Comparison of ENCODE assay signal across 8 cellular contexts in the genomic region with DNA sequence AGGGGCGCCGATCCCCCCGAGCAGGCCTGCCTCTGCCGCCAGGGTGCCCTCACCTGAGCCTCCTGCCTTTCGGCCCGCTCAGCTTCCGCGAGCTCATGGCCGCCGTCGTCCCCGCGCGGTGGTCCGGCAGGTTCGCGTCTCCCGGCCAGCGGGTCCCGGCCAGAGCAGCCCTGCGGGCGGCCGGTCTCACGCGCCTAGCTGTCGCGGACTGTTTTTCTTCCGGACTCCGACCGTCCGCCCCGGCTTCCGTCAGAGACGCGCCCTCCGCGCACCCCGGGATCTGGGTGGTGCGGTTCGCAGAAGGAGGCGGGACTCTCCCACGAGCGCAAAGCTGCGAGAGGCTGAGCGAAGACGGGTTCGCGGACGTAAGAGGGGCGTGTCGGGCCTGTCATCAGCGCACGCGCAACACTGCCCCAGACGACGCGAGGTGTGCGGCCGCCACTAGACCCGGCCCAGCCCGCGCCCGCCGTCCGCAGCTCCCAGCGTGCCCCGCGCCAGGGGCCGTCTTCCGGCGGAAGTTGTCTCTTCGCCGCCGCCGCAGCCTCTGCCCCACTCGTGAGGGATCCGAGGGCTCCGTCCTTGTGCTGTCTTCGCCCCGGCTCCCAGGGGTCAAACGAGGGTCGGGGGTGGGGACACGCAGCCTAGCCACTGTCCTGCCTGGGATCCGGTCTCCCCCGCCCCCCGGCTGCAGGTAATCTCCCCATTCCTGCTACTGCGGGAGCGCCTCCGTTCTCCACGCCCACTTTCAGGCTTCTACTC. TPM values are rescaled to one million over a fixed set of nuclear protein-coding genes. Genes with fewer than 3 reads are reported as not detected.
DNase-seq lines count a peak whose midpoint lies in the region; ATAC-seq and TF ChIP-seq lines count a peak whose summit lies in the region.

A gene (minus strand): TSS at position 210 of the 759 bp plus-strand sequence. CDS start 113 bp downstream, at position 97.

- peak; percentile 67 to 80 for TF ChIP-seq POLR2A in gastroesophageal sphincter (IDR thresholded peaks at IDR 0.05)

- WGBS in gastroesophageal sphincter (ENCODE audit: low coverage in 1 of 2), 2 donors, result no CpG with 5 or more reads among the region's 90 CpGs

- H3K9me3 Mint-ChIP-seq in activated naive CD4-positive, alpha-beta T cell treated with anti-CD3 and anti-CD28 coated beads, Interleukin-2, amount 10 ng/mL, durations not matched to agents 7 days and 5 days, result no peaks in the 10 kb centered on the region

- peak within 1 kb of the TSS; percentile 93 to 99 (median 96) for H3K27ac ChIP-seq in gastroesophageal sphincter

- peak; percentile 98 for ATAC-seq in gastroesophageal sphincter

- peaks cover 15% of the 10 kb centered on the region for H3K36me3 Mint-ChIP-seq in activated naive CD4-positive, alpha-beta T cell treated with anti-CD3 and anti-CD28 coated beads, Interleukin-2, amount 10 ng/mL, durations not matched to agents 7 days and 5 days

- H3K27ac Mint-ChIP-seq in activated naive CD4-positive, alpha-beta T cell treated with anti-CD3 and anti-CD28 coated beads, Interleukin-2, amount 10 ng/mL, durations not matched to agents 7 days and 5 days, result peak within 1 kb of the TSS; percentile 98

- H3K27me3 Mint-ChIP-seq in activated naive CD4-positive, alpha-beta T cell treated with anti-CD3 and anti-CD28 coated beads, Interleukin-2, amount 10 ng/mL, durations not matched to agents 7 days and 5 days, result no peaks in the 10 kb centered on the region

- TF ChIP-seq CTCF in GM06990 (IDR thresholded peaks at IDR 0.05; ENCODE audit: insufficient read depth, low read length, poor library complexity, severe bottlenecking) (no peak), HFF-Myc (IDR thresholded peaks at IDR 0.05; ENCODE audit: low read depth, low read length, missing control alignments) (no peak), gastroesophageal sphincter (IDR thresholded peaks at IDR 0.05) (peak in 2 of 4 experiments; percentile 21 to 26)

- H3K9me3 ChIP-seq in gastroesophageal sphincter, result no peaks in the 10 kb centered on the region

- peaks cover 35% of the 10 kb centered on the region for H3K4me1 Mint-ChIP-seq in activated naive CD4-positive, alpha-beta T cell treated with anti-CD3 and anti-CD28 coated beads, Interleukin-2, amount 10 ng/mL, durations not matched to agents 7 days and 5 days

- H3K4me3 Mint-ChIP-seq in activated naive CD4-positive, alpha-beta T cell treated with anti-CD3 and anti-CD28 coated beads, Interleukin-2, amount 10 ng/mL, durations not matched to agents 7 days and 5 days, result peak within 1 kb of the TSS; percentile 96

- TF ChIP-seq EP300 in gastroesophageal sphincter (IDR thresholded peaks at IDR 0.05), result no peak

- H3K4me1 ChIP-seq in gastroesophageal sphincter, result peaks cover 8 to 54% (median 32%) of the 10 kb centered on the region in 3 donors

- CTCF ChIA-PET in activated naive CD4-positive, alpha-beta T cell treated with anti-CD3 and anti-CD28 coated beads, Interleukin-2, amount 10 ng/mL, durations not matched to agents 7 days and 5 days (lab: Charles Lee), result interaction anchor here (0.7 to 3.0 kb wide), 11 partner anchors 10 to 460 kb away, joined by 3 to 53 read pairs (median 3); no protein-coding TSS in a partner anchor

- DNase-seq in GM06990 (ENCODE audit: extremely low read depth, insufficient read length) (peak; percentile 98), HFF-Myc (ENCODE audit: extremely low read depth, low read depth) (peak; percentile 88), NAMALWA (ENCODE audit: low spot score) (peak; percentile 93), SK-N-DZ (ENCODE audit: low spot score) (peak; percentile 97), non-pigmented ciliary epithelial cell (ENCODE audit: low read depth) (peak; percentile 90), superior temporal gyrus (ENCODE audit: extremely low spot score) (peak; percentile 99)
- peak; percentile 99 for DNase-seq in activated naive CD4-positive, alpha-beta T cell treated with anti-CD3 and anti-CD28 coated beads, Interleukin-2, amount 10 ng/mL, durations not matched to agents 7 days and 5 days

- no peaks in the 10 kb centered on the region for H3K27me3 ChIP-seq in GM06990 (replicated peaks; ENCODE audit: control insufficient read depth, insufficient read depth, low read length)
- H3K27me3 ChIP-seq in gastroesophageal sphincter, result no peaks in the 10 kb centered on the region

- H3K4me3 ChIP-seq in GM06990 (replicated peaks; ENCODE audit: low read depth, low read length) (peak within 1 kb of the TSS; percentile 93), HFF-Myc (replicated peaks; ENCODE audit: low read depth, low read length) (peak within 1 kb of the TSS; percentile 87), gastroesophageal sphincter (peak within 1 kb of the TSS; percentile 91 to 96)

- H3K36me3 ChIP-seq in GM06990 (ENCODE audit: control insufficient read depth, insufficient read depth, low read length) (peaks cover 7% of the 10 kb centered on the region), gastroesophageal sphincter (peaks cover 0 to 63% of the 10 kb centered on the region in 2 donors)

RNA-seq across cellular contexts. Expression of the gene that starts here (rescaled TPM):
- polyA plus RNA-seq in SK-N-DZ (2014; cell fraction: cytosol; rRNA removed), result 37.8 and 68.7 TPM in 2 replicates
- 36.9 and 41.0 TPM in 2 replicates for polyA plus RNA-seq in SK-N-DZ (2014; cell fraction: nucleus; rRNA removed)
- 10 to 100 TPM; 59.6 to 76.0 (median 73.1) TPM for total RNA-seq in gastroesophageal sphincter

Comparison
In these comparisons a context has a peak if more than half of its experiments do, and no peak if none do; other contexts are left out.
1. Peak in every context shown above with its lines: DNase-seq, ATAC-seq, H3K4me3 ChIP-seq and H3K27ac ChIP-seq.